In genomic region chr1:170669586-170670332, GRCh38 we compare ENCODE assay signal across 20 cellular contexts. TPM values are rescaled to one million over a fixed set of nuclear protein-coding genes. Genes with fewer than 3 reads are reported as not detected.
DNase-seq lines count a peak whose midpoint lies in the region; ATAC-seq and TF ChIP-seq lines count a peak whose summit lies in the region.
"Had no signal": no experiment of that assay in that cellular context is flagged by ENCODE, and none has a peak within 500 bp of the region (broad histone marks: within the 10 kb centered on the region; RNA-seq: fewer than 3 reads in every experiment).

No MANE protein-coding gene starts in this region.

- H3K9ac ChIP-seq in GM23248 (peak overlapping the region; percentile 99), mesenchymal stem cell (ENCODE audit: low read length) (peak overlapping the region; percentile 98), smooth muscle cell (ENCODE audit: low read depth) (no peak overlapping the region)

- H3K79me2 ChIP-seq in GM23248 (ENCODE audit: insufficient read depth) (peaks cover 100% of the 10 kb centered on the region), smooth muscle cell (ENCODE audit: low read depth) (peaks cover 96% of the 10 kb centered on the region)

- H2BK120ac ChIP-seq in mesenchymal stem cell (ENCODE audit: low read depth, low read length), result no peak overlapping the region

- CTCF ChIA-PET in activated CD8-positive, alpha-beta T cell treated with anti-CD3 and anti-CD28 coated beads for 36 hours (lab: Charles Lee), result interaction anchor here (1.6 kb wide), 1 partner anchor 13 kb away, joined by 4 read pairs; no protein-coding TSS in a partner anchor

- H3K14ac ChIP-seq in mesenchymal stem cell (ENCODE audit: low read length in 2 of 2), result no peak overlapping the region

- H4K8ac ChIP-seq in mesenchymal stem cell (ENCODE audit: low read length), result no peak overlapping the region

- no peak overlapping the region for H2AK5ac ChIP-seq in mesenchymal stem cell (ENCODE audit: low read length, severe bottlenecking)

- POLR2A ChIA-PET in activated CD8-positive, alpha-beta T cell treated with anti-CD3 and anti-CD28 coated beads for 36 hours (lab: Charles Lee), result no interaction called here

- H3K27ac ChIP-seq in GM23248 (peak overlapping the region; percentile 97), mesenchymal stem cell (ENCODE audit: low read length, poor library complexity, severe bottlenecking) (no peak overlapping the region), smooth muscle cell (ENCODE audit: low read depth) (peak overlapping the region; percentile 6), right atrium auricular region (peak overlapping the region in 1 of 2 donors; percentile 22)

- no peak overlapping the region for H3K4me3 Mint-ChIP-seq in activated CD8-positive, alpha-beta T cell treated with anti-CD3 and anti-CD28 coated beads for 36 hours
- H3K4me3 Mint-ChIP-seq: activated naive CD4-positive, alpha-beta T cell treated with anti-CD3 and anti-CD28 coated beads for 36 hours; dendritic cell treated with granulocyte-macrophage colony-stimulating factor and Interleukin-4, amounts not matched to agents 40 ng/mL and 50 ng/mL, for 4 days had no signal

- H2BK5ac ChIP-seq in mesenchymal stem cell (ENCODE audit: low read depth, low read length, poor library complexity, severe bottlenecking), result no peak overlapping the region

- H3K4me3 ChIP-seq in GM23248, result peak overlapping the region; percentile 96
- H3K4me3 ChIP-seq in astrocyte of the spinal cord (ENCODE audit: low read depth, low read length), result peak overlapping the region; percentile 19
- H3K4me3 ChIP-seq in mesenchymal stem cell (ENCODE audit: insufficient read depth in 1 of 2, low read depth in 1 of 2, low read length in 2 of 2), result peak overlapping the region in 1 of 2 experiments; percentile 83
- peak overlapping the region; percentile 42 for H3K4me3 ChIP-seq in smooth muscle cell
- H3K4me3 ChIP-seq in right atrium auricular region, result no peak overlapping the region
- H3K4me3 ChIP-seq in MG63, result no peak overlapping the region
- H3K4me3 ChIP-seq: HAP-1 had no signal

- no peak overlapping the region for H3K23ac ChIP-seq in mesenchymal stem cell (ENCODE audit: low read length in 2 of 2)

- H4K91ac ChIP-seq in mesenchymal stem cell (ENCODE audit: low read length), result no peak overlapping the region

- H3K27ac Mint-ChIP-seq in activated CD8-positive, alpha-beta T cell treated with anti-CD3 and anti-CD28 coated beads for 36 hours, result no peak overlapping the region
- H3K27ac Mint-ChIP-seq: activated naive CD4-positive, alpha-beta T cell treated with anti-CD3 and anti-CD28 coated beads for 36 hours; dendritic cell treated with granulocyte-macrophage colony-stimulating factor and Interleukin-4, amounts not matched to agents 40 ng/mL and 50 ng/mL, for 4 days; immature natural killer cell had no signal

- H2BK12ac ChIP-seq in mesenchymal stem cell (ENCODE audit: low read length in 2 of 2), result no peak overlapping the region

- H3K27me3 Mint-ChIP-seq in activated CD8-positive, alpha-beta T cell treated with anti-CD3 and anti-CD28 coated beads for 36 hours, result peaks cover 78% of the 10 kb centered on the region

- peaks cover 61% of the 10 kb centered on the region for H3K4me1 ChIP-seq in GM23248 (ENCODE audit: insufficient read depth)
- peaks cover 5% of the 10 kb centered on the region for H3K4me1 ChIP-seq in mesenchymal stem cell (ENCODE audit: control insufficient read depth, insufficient read depth, low read depth, low read length)
- H3K4me1 ChIP-seq in smooth muscle cell (ENCODE audit: low read depth), result peaks cover 21% of the 10 kb centered on the region
- H3K4me1 ChIP-seq in right atrium auricular region, result peaks cover 0 to 9% of the 10 kb centered on the region in 2 donors
- H3K4me1 ChIP-seq: HAP-1 had no signal

- ATAC-seq in HG03439 (IDR thresholded peaks at IDR 0.05; ENCODE audit: unreplicated experiment), result no peak
- ATAC-seq in activated CD8-positive, alpha-beta T cell treated with anti-CD3 and anti-CD28 coated beads for 36 hours, result no peak

- H3K4me2 ChIP-seq in GM23248 (ENCODE audit: unreplicated experiment), result peak overlapping the region; percentile 99
- no peak overlapping the region for H3K4me2 ChIP-seq in mesenchymal stem cell (ENCODE audit: low read length, poor library complexity, severe bottlenecking)
- peak overlapping the region; percentile 92 for H3K4me2 ChIP-seq in smooth muscle cell

- H3K79me1 ChIP-seq in mesenchymal stem cell (replicated peaks; ENCODE audit: low read length, poor library complexity, severe bottlenecking), result no peaks in the 10 kb centered on the region

- 9 to 10% methylated on average over 21 of the region's 21 CpGs for WGBS in GM23248 (ENCODE audit: low coverage in 1 of 2, low lambda C conversion rate in 2 of 2, missing lambda C conversion rate in 2 of 2), 2 experiments
- 37% methylated on average over 17 of the region's 21 CpGs for WGBS in mesenchymal stem cell
- 41% methylated on average over 21 of the region's 21 CpGs for WGBS in smooth muscle cell (ENCODE audit: low lambda C conversion rate)

- in situ Hi-C loops in GM23248 (cut with MboI) (loop anchor here (10.0 kb wide), 3 partner anchors 135 to 655 kb away; partner anchors contain the start of gene GORAB), astrocyte of the spinal cord (cut with HindIII; ENCODE audit: low sequenced_read_pairs) (no loop called here)

- H3K4ac ChIP-seq in mesenchymal stem cell (ENCODE audit: low read depth in 1 of 2, low read length in 2 of 2), result no peak overlapping the region

- H3K18ac ChIP-seq in mesenchymal stem cell (ENCODE audit: low read depth in 1 of 2, low read length in 2 of 2), result no peak overlapping the region

- peaks cover 76% of the 10 kb centered on the region for H3F3A ChIP-seq in GM23248 (ENCODE audit: insufficient read depth)
- no peaks in the 10 kb centered on the region for H3F3A ChIP-seq in smooth muscle cell (ENCODE audit: low read depth)

- intact Hi-C loops in activated CD8-positive, alpha-beta T cell treated with anti-CD3 and anti-CD28 coated beads for 36 hours (cut with micrococcal nuclease), result loop anchor here (10.0 kb wide), 1 partner anchor 745 kb away; no protein-coding TSS in a partner anchor

- no peaks in the 10 kb centered on the region for H4K20me1 ChIP-seq in GM23248 (ENCODE audit: insufficient read depth)
- peaks cover 4% of the 10 kb centered on the region for H4K20me1 ChIP-seq in smooth muscle cell (ENCODE audit: low read depth)

- no peak overlapping the region for H2BK15ac ChIP-seq in mesenchymal stem cell (ENCODE audit: low read depth, poor library complexity, severe bottlenecking)

- H3K27me3 ChIP-seq in GM23248 (replicated peaks; ENCODE audit: insufficient read depth) (no peaks in the 10 kb centered on the region), mesenchymal stem cell (ENCODE audit: control insufficient read depth in 1 of 2, insufficient read depth in 1 of 2, low read length in 2 of 2) (peaks cover 0 to 69% of the 10 kb centered on the region in 2 experiments), smooth muscle cell (ENCODE audit: low read depth) (peaks cover 49% of the 10 kb centered on the region), right atrium auricular region (peaks cover 0 to 10% of the 10 kb centered on the region in 2 donors), MG63 (no peaks in the 10 kb centered on the region)

- H3K4me1 Mint-ChIP-seq in activated CD8-positive, alpha-beta T cell treated with anti-CD3 and anti-CD28 coated beads for 36 hours (ENCODE audit: low read depth), result peaks cover 20% of the 10 kb centered on the region

- no peaks in the 10 kb centered on the region for H3K36me3 Mint-ChIP-seq in activated CD8-positive, alpha-beta T cell treated with anti-CD3 and anti-CD28 coated beads for 36 hours (ENCODE audit: low read depth)

- no peaks in the 10 kb centered on the region for H3K9me2 ChIP-seq in GM23248 (ENCODE audit: insufficient read depth)

- H3K9me3 Mint-ChIP-seq in activated CD8-positive, alpha-beta T cell treated with anti-CD3 and anti-CD28 coated beads for 36 hours, result peaks cover 2% of the 10 kb centered on the region
- H3K9me3 Mint-ChIP-seq: activated naive CD4-positive, alpha-beta T cell treated with anti-CD3 and anti-CD28 coated beads for 36 hours; dendritic cell treated with granulocyte-macrophage colony-stimulating factor and Interleukin-4, amounts not matched to agents 40 ng/mL and 50 ng/mL, for 4 days had no signal

- H3K36me3 ChIP-seq in GM23248 (ENCODE audit: low read depth) (no peaks in the 10 kb centered on the region), mesenchymal stem cell (ENCODE audit: control insufficient read depth in 1 of 2, insufficient read depth in 2 of 2, low read depth in 1 of 2, low read length in 2 of 2) (peaks cover 0 to 93% of the 10 kb centered on the region in 2 experiments), smooth muscle cell (ENCODE audit: low read depth) (no peaks in the 10 kb centered on the region), right atrium auricular region (no peaks in the 10 kb centered on the region), MG63 (no peaks in the 10 kb centered on the region)
- H3K36me3 ChIP-seq: HAP-1 had no signal

- H3K9me3 ChIP-seq in GM23248 (ENCODE audit: low read depth) (no peaks in the 10 kb centered on the region), mesenchymal stem cell (ENCODE audit: control insufficient read depth, low read length) (no peaks in the 10 kb centered on the region), smooth muscle cell (replicated peaks; ENCODE audit: low read depth) (no peaks in the 10 kb centered on the region), right atrium auricular region (no peaks in the 10 kb centered on the region), MG63 (no peaks in the 10 kb centered on the region)
- H3K9me3 ChIP-seq: HAP-1 had no signal

- TF ChIP-seq CTCF in astrocyte of the spinal cord (IDR thresholded peaks at IDR 0.05; ENCODE audit: low read depth, low read length), result no peak
- no peak for TF ChIP-seq CTCF in smooth muscle cell (IDR thresholded peaks at IDR 0.05; ENCODE audit: borderline replicate concordance, insufficient read depth, poor library complexity, severe bottlenecking)
- TF ChIP-seq CTCF in right atrium auricular region (IDR thresholded peaks at IDR 0.05), result no peak
- TF ChIP-seq CTCF in activated CD8-positive, alpha-beta T cell treated with anti-CD3 and anti-CD28 coated beads for 36 hours (IDR thresholded peaks at IDR 0.05), result no peak

- 0 out of 2 replicates have a peak overlapping the region, but pooled peaks have one; percentile 15 for H2AFZ ChIP-seq in GM23248
- no peak overlapping the region for H2AFZ ChIP-seq in mesenchymal stem cell (ENCODE audit: low read depth, low read length)
- no peak overlapping the region for H2AFZ ChIP-seq in smooth muscle cell (ENCODE audit: low read depth)

- peak; percentile 45 for DNase-seq in GM23248
- DNase-seq in astrocyte of the spinal cord (ENCODE audit: low read depth, low spot score), result no peak
- no peak for DNase-seq in mesenchymal stem cell
- no peak for DNase-seq in smooth muscle cell (lab: John Stamatoyannopoulos, UW; ENCODE audit: unreplicated experiment)
- no peak for DNase-seq in right atrium auricular region (ENCODE audit: low spot score)
- no peak for DNase-seq in MG63
- no peak for DNase-seq in activated CD8-positive, alpha-beta T cell treated with anti-CD3 and anti-CD28 coated beads for 36 hours
- DNase-seq: activated CD4-positive, alpha-beta T cell treated with anti-CD3 and anti-CD28 coated beads for 48 hours; activated CD8-positive, alpha-beta memory T cell treated with anti-CD3 and anti-CD28 coated beads, Interleukin-2, amount 50 U/mL, for 48 hours; activated naive CD4-positive, alpha-beta T cell treated with anti-CD3 and anti-CD28 coated beads for 36 hours; AML-193; immature natural killer cell; KBM-7; NCI-H2081 treated with DMSO at 0.1 percent for 48 hours; NCI-H524; SW 1271; trophoblast cell had no signal

RNA-seq across cellular contexts. Expression of gene PRRX1, which starts 5.8 kb away (rescaled TPM):
- total RNA-seq in GM23248 (2014; rRNA removed; shearing (Covaris generic)), result 179 and 191 TPM in 2 replicates
- polyA plus RNA-seq in GM23248 (2016; fragmentation: Nextera tagmentation; extraction: Ambion mirVana), result 38.8 and 40.1 TPM in 2 replicates
- polyA plus RNA-seq in mesenchymal stem cell (2013, experiment 1 of 2), result 0.66 TPM
- polyA plus RNA-seq in mesenchymal stem cell (2013, experiment 2 of 2), result 0.56 TPM
- 59.6 and 85.0 TPM in 2 replicates for total RNA-seq in smooth muscle cell
- 24.9 and 31.9 TPM in 2 replicates for polyA plus RNA-seq in smooth muscle cell
- 10 to 100 TPM; 23.9 to 55.1 TPM for total RNA-seq in right atrium auricular region
- total RNA-seq in MG63 (2014; rRNA removed; shearing (Covaris generic); ENCODE audit: low replicate concordance), result 0.27 and 1.2 TPM in 2 replicates
- total RNA-seq in activated CD8-positive, alpha-beta T cell treated with anti-CD3 and anti-CD28 coated beads for 36 hours, result not detected
- total RNA-seq: activated naive CD4-positive, alpha-beta T cell treated with anti-CD3 and anti-CD28 coated beads for 36 hours had no signal
- polyA plus RNA-seq: immature natural killer cell had no signal

Comparison
In these comparisons a context has a peak if more than half of its experiments do, and no peak if none do; other contexts are left out.
1. H3K4me3 ChIP-seq: peak in GM23248 (single experiment), astrocyte of the spinal cord (single experiment) and smooth muscle cell (single experiment); none in right atrium auricular region (0 of 2) and MG63 (single experiment).
2. RNA of gene PRRX1, which starts 5.8 kb away (total RNA-seq): 179 to 191 TPM in GM23248, 59.6 to 85.0 TPM in smooth muscle cell and 23.9 to 55.1 TPM in right atrium auricular region; 0.27 to 1.2 TPM in MG63 and not detected in activated CD8-positive, alpha-beta T cell treated with anti-CD3 and anti-CD28 coated beads for 36 hours; every median in the first group is over 10 times any median in the second.